8 cellular contexts compared by ENCODE assay signal in genomic region chr9:123349691-123350480, GRCh38. TPM values are rescaled to one million over a fixed set of nuclear protein-coding genes. Genes with fewer than 3 reads are reported as not detected.
DNase-seq lines count a peak whose midpoint lies in the region; ATAC-seq, FAIRE-seq and TF ChIP-seq lines count a peak whose summit lies in the region.

No MANE protein-coding gene starts in this region.

- H3K9me3 Mint-ChIP-seq in neural crest cell: no peaks in the 10 kb centered on the region

- H3K27me3 ChIP-seq in OCI-LY3 (ENCODE audit: low read depth, low read length) (peaks cover 18% of the 10 kb centered on the region), thyroid gland (no peaks in the 10 kb centered on the region)

- H3K9me3 ChIP-seq in OCI-LY3 (ENCODE audit: insufficient read depth, low read length) (no peaks in the 10 kb centered on the region), thyroid gland (no peaks in the 10 kb centered on the region)

- H3K4me1 ChIP-seq in OCI-LY3 (ENCODE audit: low read length) (peaks cover 13% of the 10 kb centered on the region), thyroid gland (peaks cover 31 to 58% of the 10 kb centered on the region in 2 donors)

- H3K27me3 Mint-ChIP-seq in neural crest cell (ENCODE audit: low read depth): peaks cover 32% of the 10 kb centered on the region

- intact Hi-C loops in thyroid gland (cut with DNase I): loop anchor here (5.0 to 10.0 kb wide), 2 partner anchors 37 to 265 kb away; no protein-coding TSS in a partner anchor

- peak overlapping the region; percentile 0; the same call in 1 of the 2 replicates for H3K9ac ChIP-seq in OCI-LY3 (ENCODE audit: low read length)

- no peak for TF ChIP-seq POLR2A in GM12892 (IDR thresholded peaks at IDR 0.05; ENCODE audit: low read depth, low read length)
- no peak for TF ChIP-seq POLR2A in thyroid gland (IDR thresholded peaks at IDR 0.05)

- no peaks in the 10 kb centered on the region for H4K20me1 ChIP-seq in OCI-LY3 (ENCODE audit: insufficient read depth, low read length)

- peak overlapping the region; percentile 86 for H3K4me2 ChIP-seq in OCI-LY3 (ENCODE audit: low read length)

- H3K4me1 Mint-ChIP-seq in neural crest cell: peaks cover 9% of the 10 kb centered on the region

- FAIRE-seq in GM12892 (lab: Jason Lieb, UNC): peak; percentile 73

- H2AFZ ChIP-seq in OCI-LY3 (ENCODE audit: low read depth, low read length): 0 out of 2 replicates have a peak overlapping the region, but pooled peaks have one; percentile 69

- peak; percentile 65 for ATAC-seq in esophagus mucosa

- no peak overlapping the region for H3K27ac Mint-ChIP-seq in neural crest cell (ENCODE audit: unreplicated experiment)

- 25 to 29% methylated on average over 11 to 15 of the region's 16 CpGs for WGBS in thyroid gland, 2 donors

- no peaks in the 10 kb centered on the region for H3K36me3 Mint-ChIP-seq in neural crest cell (ENCODE audit: low read depth)

- peak; percentile 92 for TF ChIP-seq CTCF in 22Rv1 (IDR thresholded peaks at IDR 0.05)
- peak; percentile 92 for TF ChIP-seq CTCF in OCI-LY3 (IDR thresholded peaks at IDR 0.05; ENCODE audit: low read depth, low read length)
- TF ChIP-seq CTCF in neural crest cell (conservative IDR thresholded peaks at IDR 0.05): peak; percentile 98
- peak; percentile 81 to 98 (median 96) for TF ChIP-seq CTCF in thyroid gland (IDR thresholded peaks at IDR 0.05)

- no peaks in the 10 kb centered on the region for H3K36me3 ChIP-seq in OCI-LY3 (replicated peaks; ENCODE audit: low read depth, low read length)
- no peaks in the 10 kb centered on the region for H3K36me3 ChIP-seq in thyroid gland

- DNase-seq in GM12892 (ENCODE audit: insufficient read length) (peak; percentile 82), HPDE6-E6E7 (ENCODE audit: extremely low spot score) (peak; percentile 66), neural crest cell (ENCODE audit: low read depth, low spot score) (peak; percentile 79), thyroid gland (peak; percentile 61 to 63)
- peak; percentile 83 for DNase-seq in activated CD8-positive, alpha-beta memory T cell treated with anti-CD3 and anti-CD28 coated beads, Interleukin-2, amount 50 U/mL, for 48 hours

- peak overlapping the region; percentile 35 for H3K4me3 Mint-ChIP-seq in neural crest cell

- H3K4me3 ChIP-seq in OCI-LY3 (ENCODE audit: low read length) (peak overlapping the region; percentile 65), thyroid gland (replicated peaks in 1 of 3) (no peak overlapping the region)

- no peaks in the 10 kb centered on the region for H3K79me2 ChIP-seq in OCI-LY3 (ENCODE audit: low read length)

- no peak overlapping the region for H3K27ac ChIP-seq in 22Rv1
- H3K27ac ChIP-seq in OCI-LY3 (ENCODE audit: low read length): no peak overlapping the region
- H3K27ac ChIP-seq in thyroid gland: peak overlapping the region; percentile 64 to 86 (median 83)

RNA-seq across cellular contexts. Expression of gene CRB2, which starts 6.1 kb away (rescaled TPM):
- 0.42 TPM for polyA plus RNA-seq in GM12892 (2012; ENCODE audit: missing spikeins)
- total RNA-seq in esophagus mucosa (not detected), neural crest cell (73.4 and 80.5 TPM in 2 replicates), thyroid gland (under 1 TPM in 1 of 4 donors, not detected in 3; 0.11 TPM)

Comparison
In these comparisons a context has a peak if more than half of its experiments do, and no peak if none do; other contexts are left out.
1. H3K27ac ChIP-seq: peak in thyroid gland (3 of 3); none in 22Rv1 (single experiment) and OCI-LY3 (single experiment).
2. RNA of gene CRB2, which starts 6.1 kb away (total RNA-seq): 73.4 to 80.5 TPM in neural crest cell; 0.11 TPM in thyroid gland and not detected in esophagus mucosa (single experiment); every median in the first group is over 10 times any median in the second.
3. Peak in every context shown above with its lines, with median percentiles within 50 percentile points of each other: CTCF ChIP-seq and DNase-seq.